Comparison of ENCODE assay signal across 28 cellular contexts in the genomic region with DNA sequence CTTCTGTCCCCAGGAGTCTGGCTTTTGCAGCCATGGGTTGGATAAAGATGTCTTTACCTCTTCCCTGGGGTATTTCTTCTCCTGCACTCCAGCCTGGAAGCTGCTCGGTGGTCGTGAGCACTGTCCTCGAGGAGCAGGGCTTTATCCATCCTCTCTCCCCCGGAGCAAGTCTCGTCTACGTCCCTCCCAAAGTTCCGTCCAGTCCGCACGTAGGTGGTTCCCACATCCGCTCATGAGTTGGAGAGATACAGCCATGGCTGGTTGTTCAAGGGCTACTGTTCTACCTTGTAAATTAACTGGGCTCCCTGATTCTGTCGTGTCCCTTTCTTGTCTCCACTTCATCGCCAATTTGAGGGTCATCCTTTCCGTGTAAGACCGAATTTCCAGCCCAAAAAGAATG.
"Had no signal": no experiment of that assay in that cellular context is flagged by ENCODE, and none has a peak within 500 bp of the region (broad histone marks: within the 10 kb centered on the region; RNA-seq: fewer than 3 reads in every experiment).

No MANE protein-coding gene starts in this region.

- H3K4me1 ChIP-seq: Peyer's patch, SJSA1 had no signal

- H3K9me3 ChIP-seq: Peyer's patch, SJSA1, SK-N-SH had no signal

- H3K9ac ChIP-seq: KMS-11, SK-N-SH had no signal

- H3K27me3 ChIP-seq: Peyer's patch, SJSA1 had no signal

- ATAC-seq: PC-3 had no signal

- DNase-seq: Karpas-422, KBM-7, NCI-H1048, NCI-H1092 treated with DMSO at 0.1 percent for 48 hours, NCI-H1105 treated with DMSO at 0.1 percent for 48 hours, NCI-H1436, NCI-H146, NCI-H1694, NCI-H1930, NCI-H2029 treated with DMSO at 0.1 percent for 48 hours, NCI-H2081 treated with DMSO at 0.1 percent for 48 hours, NCI-H2107, NCI-H2171, NCI-H226, NCI-H446 treated with DMSO at 0.1 percent for 48 hours, NCI-H524 treated with DMSO at 0.1 percent for 48 hours, NCI-H526 treated with DMSO at 0.1 percent for 48 hours, NCI-H774, OCI-M1, PC-3, Peyer's patch, Right ventricle myocardium superior, RPMI8226, SIG-M5, SK-N-SH, SW 1271 had no signal

- H3K4me3 ChIP-seq: Peyer's patch, SJSA1 had no signal

- H3K27ac ChIP-seq: KMS-11, Peyer's patch, SJSA1 had no signal

- H3K4me2 ChIP-seq: KMS-11, SK-N-SH had no signal
